Comparison of ENCODE assay signal across 18 cellular contexts in the genomic region with DNA sequence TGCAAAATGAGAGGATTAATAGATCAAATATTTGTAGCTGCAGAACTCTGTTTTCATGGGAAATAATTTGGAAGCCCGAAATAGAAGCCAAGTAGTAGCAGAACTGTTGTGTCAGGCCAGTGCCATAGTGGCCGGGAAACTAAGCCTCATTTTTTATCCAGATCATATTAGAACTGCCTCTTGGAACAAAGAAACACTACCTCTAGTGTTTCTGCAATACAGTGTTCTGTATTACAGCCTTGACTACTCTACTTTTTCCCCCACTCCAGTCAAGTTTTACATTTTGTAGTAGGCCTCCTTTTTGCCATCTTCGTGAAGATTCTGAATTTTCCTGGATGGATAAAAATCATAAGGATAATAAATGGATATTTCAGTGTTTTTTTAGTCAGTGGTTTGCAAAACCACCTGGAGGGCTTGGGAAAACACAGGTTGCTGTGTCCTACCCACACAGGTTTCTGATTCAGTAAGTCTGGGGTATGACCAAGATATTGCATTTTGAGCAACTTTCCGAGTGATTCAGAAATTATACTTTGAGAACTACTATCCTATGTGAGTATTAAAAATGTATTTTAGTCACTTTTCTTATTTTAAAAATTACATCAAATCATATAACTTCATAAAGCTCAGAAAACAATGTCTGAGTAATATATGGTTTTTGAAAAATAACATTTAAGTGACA.
A peak's percentile ranks its signal among the peaks of the same experiment; 100 is the strongest.
DNase-seq lines count a peak whose midpoint lies in the region; ATAC-seq and TF ChIP-seq lines count a peak whose summit lies in the region.
"Had no signal": no experiment of that assay in that cellular context is flagged by ENCODE, and none has a peak within 500 bp of the region (broad histone marks: within the 10 kb centered on the region; RNA-seq: fewer than 3 reads in every experiment).

No MANE protein-coding gene starts in this region.

- no peak for TF ChIP-seq POLR2A in right lobe of liver (IDR thresholded peaks at IDR 0.05)

- no peaks in the 10 kb centered on the region for H3K36me3 ChIP-seq in right lobe of liver

- no peaks in the 10 kb centered on the region for H3K27me3 Mint-ChIP-seq in T-helper 2 cell treated with Interferon-gamma antibody and Interleukin-4, amounts not matched to agents 5 μg/mL and 100 μg/mL, for 36 hours (ENCODE audit: low read depth)
- H3K27me3 Mint-ChIP-seq: progenitor cell of endocrine pancreas had no signal

- intact Hi-C loops in right lobe of liver (cut with DNase I): no loop called here

- H3K4me3 Mint-ChIP-seq in T-helper 2 cell treated with Interferon-gamma antibody and Interleukin-4, amounts not matched to agents 5 μg/mL and 100 μg/mL, for 36 hours: no peak overlapping the region
- H3K4me3 Mint-ChIP-seq: nephron had no signal

- H3K27ac ChIP-seq in right lobe of liver: no peak overlapping the region
- H3K27ac ChIP-seq: 22Rv1, RWPE1 had no signal

- H3K36me3 Mint-ChIP-seq in T-helper 2 cell treated with Interferon-gamma antibody and Interleukin-4, amounts not matched to agents 5 μg/mL and 100 μg/mL, for 36 hours (ENCODE audit: low read depth): peaks cover 29% of the 10 kb centered on the region

- no peaks in the 10 kb centered on the region for H3K27me3 ChIP-seq in right lobe of liver

- H3K9me3 Mint-ChIP-seq in T-helper 2 cell treated with Interferon-gamma antibody and Interleukin-4, amounts not matched to agents 5 μg/mL and 100 μg/mL, for 36 hours: peaks cover 37% of the 10 kb centered on the region

- no peak for TF ChIP-seq CTCF in fibroblast of mammary gland (conservative IDR thresholded peaks at IDR 0.05; ENCODE audit: control insufficient read depth, insufficient read depth, low read depth, low read length)
- TF ChIP-seq CTCF in right lobe of liver (IDR thresholded peaks at IDR 0.05): no peak

- no peak for ATAC-seq in right lobe of liver
- ATAC-seq: esophagus mucosa had no signal

- no peaks in the 10 kb centered on the region for H3K9me3 ChIP-seq in right lobe of liver

- H3K4me3 ChIP-seq in fibroblast of mammary gland (ENCODE audit: control insufficient read depth, low read depth, low read length): no peak overlapping the region
- no peak overlapping the region for H3K4me3 ChIP-seq in right lobe of liver

- DNase-seq in T-helper 2 cell treated with Interferon-gamma antibody and Interleukin-4, amounts not matched to agents 5 μg/mL and 100 μg/mL, for 36 hours (ENCODE audit: low spot score): peak; percentile 21
- DNase-seq in T-helper 2 cell: no peak
- peak; percentile 18 for DNase-seq in stimulated activated CD4-positive, alpha-beta T cell treated with anti-CD3 and anti-CD28 coated beads, Interleukin-4, amount 100 ng/mL, for 24 hours
- DNase-seq in stimulated activated CD4-positive, alpha-beta T cell treated with anti-CD3 and anti-CD28 coated beads, Interleukin-4, amount 100 ng/mL, for 1 hour: no peak
- DNase-seq in fibroblast of mammary gland (ENCODE audit: low read depth): peak; percentile 3
- no peak for DNase-seq in NCI-H1694 treated with DMSO at 0.1 percent for 48 hours (lab: John Stamatoyannopoulos, UW)
- DNase-seq in right lobe of liver: no peak
- no peak for DNase-seq in NCI-H524 (lab: John Stamatoyannopoulos, UW)
- DNase-seq: activated CD8-positive, alpha-beta memory T cell treated with anti-CD3 and anti-CD28 coated beads for 24 hours; aorta; DMS79; KBM-7; NCI-H69 had no signal

- no peaks in the 10 kb centered on the region for H3K4me1 ChIP-seq in right lobe of liver

- H3K27ac Mint-ChIP-seq in T-helper 2 cell treated with Interferon-gamma antibody and Interleukin-4, amounts not matched to agents 5 μg/mL and 100 μg/mL, for 36 hours: no peak overlapping the region
- H3K27ac Mint-ChIP-seq: nephron, progenitor cell of endocrine pancreas had no signal

- 86% methylated on average over 4 of the region's 4 CpGs for WGBS in right lobe of liver (ENCODE audit: insufficient coverage, low coverage, low lambda C conversion rate, missing lambda C conversion rate)

- peaks cover 18% of the 10 kb centered on the region for H3K4me1 Mint-ChIP-seq in T-helper 2 cell treated with Interferon-gamma antibody and Interleukin-4, amounts not matched to agents 5 μg/mL and 100 μg/mL, for 36 hours (ENCODE audit: low read depth)

Comparison
In these comparisons a context has a peak if more than half of its experiments do, and no peak if none do; other contexts are left out.
1. DNase-seq: peak in T-helper 2 cell treated with Interferon-gamma antibody and Interleukin-4, amounts not matched to agents 5 μg/mL and 100 μg/mL, for 36 hours (single experiment), stimulated activated CD4-positive, alpha-beta T cell treated with anti-CD3 and anti-CD28 coated beads, Interleukin-4, amount 100 ng/mL, for 24 hours (single experiment) and fibroblast of mammary gland (single experiment); none in T-helper 2 cell (0 of 5), stimulated activated CD4-positive, alpha-beta T cell treated with anti-CD3 and anti-CD28 coated beads, Interleukin-4, amount 100 ng/mL, for 1 hour (single experiment), NCI-H1694 treated with DMSO at 0.1 percent for 48 hours (single experiment), right lobe of liver (0 of 3) and NCI-H524 (0 of 2).